In genomic region chr17:75844530-75845057, GRCh38 we compare ENCODE assay signal across 8 cellular contexts. TPM values are rescaled to one million over a fixed set of nuclear protein-coding genes. Genes with fewer than 3 reads are reported as not detected.
DNase-seq lines count a peak whose midpoint lies in the region; ATAC-seq and TF ChIP-seq lines count a peak whose summit lies in the region.

No MANE protein-coding gene starts in this region.

- ATAC-seq in GM19328 (IDR thresholded peaks at IDR 0.05; ENCODE audit: unreplicated experiment): peak; percentile 1
- ATAC-seq in naive thymus-derived CD8-positive, alpha-beta T cell: peak; percentile 1 to 14
- no peak for ATAC-seq in GM21825 (IDR thresholded peaks at IDR 0.05; ENCODE audit: unreplicated experiment)

- H3K27ac ChIP-seq in HUES64 (ENCODE audit: low read depth, low read length): peak overlapping the region; percentile 54; the same call in 1 of the 2 replicates
- peak overlapping the region; percentile 72 for H3K27ac ChIP-seq in colonic mucosa

- 59% methylated on average over 13 of the region's 14 CpGs for WGBS in HUES64

- DNase-seq in colonic mucosa (peak; percentile 85), DMS 273 (lab: John Stamatoyannopoulos, UW; ENCODE audit: unreplicated experiment) (no peak), GM13976 (ENCODE audit: low spot score) (no peak), CD1c-positive myeloid dendritic cell (ENCODE audit: extremely low spot score) (no peak)
- peak in 2 of 10 donors; percentile 11 to 23 for DNase-seq in naive thymus-derived CD8-positive, alpha-beta T cell

- H3K36me3 ChIP-seq in HUES64 (ENCODE audit: insufficient read depth, low read length) (peaks cover 31% of the 10 kb centered on the region), colonic mucosa (peaks cover 17% of the 10 kb centered on the region)

- H3K4me3 ChIP-seq in HUES64 (ENCODE audit: low read length) (no peak overlapping the region), colonic mucosa (peak overlapping the region; percentile 26)

- no peak for TF ChIP-seq CTCF in colonic mucosa (IDR thresholded peaks at IDR 0.05)
- TF ChIP-seq CTCF in GM13976 (IDR thresholded peaks at IDR 0.05; ENCODE audit: borderline replicate concordance, control extremely low read depth, extremely low read depth, insufficient read depth, missing control alignments): no peak

- no peaks in the 10 kb centered on the region for H3K9me3 Mint-ChIP-seq in naive thymus-derived CD8-positive, alpha-beta T cell

- no peaks in the 10 kb centered on the region for H3K4me1 ChIP-seq in HUES64 (ENCODE audit: insufficient read depth, low read length)
- H3K4me1 ChIP-seq in colonic mucosa: peaks cover 23% of the 10 kb centered on the region

- peak overlapping the region; percentile 37 to 98 (median 93) for H3K27ac Mint-ChIP-seq in naive thymus-derived CD8-positive, alpha-beta T cell

- in situ Hi-C loops in GM13976 (cut with MboI; ENCODE audit: low sequenced_read_pairs, unreplicated experiment): no loop called here

- H3K4me3 Mint-ChIP-seq in naive thymus-derived CD8-positive, alpha-beta T cell: peak overlapping the region in 9 of 10 donors; percentile 86 to 95 (median 94)

- no peaks in the 10 kb centered on the region for H3K27me3 ChIP-seq in HUES64 (ENCODE audit: insufficient read depth, low read length)
- no peaks in the 10 kb centered on the region for H3K27me3 ChIP-seq in colonic mucosa

- peaks cover 0 to 42% (median 7%) of the 10 kb centered on the region in 3 donors for H3K36me3 Mint-ChIP-seq in naive thymus-derived CD8-positive, alpha-beta T cell

- peaks cover 9 to 36% (median 27%) of the 10 kb centered on the region in 4 donors for H3K4me1 Mint-ChIP-seq in naive thymus-derived CD8-positive, alpha-beta T cell

- intact Hi-C loops in colonic mucosa (cut with DNase I): no loop called here

- H3K27me3 Mint-ChIP-seq in naive thymus-derived CD8-positive, alpha-beta T cell: no peaks in the 10 kb centered on the region

- H3K9ac ChIP-seq in HUES64 (ENCODE audit: low read depth, low read length) (no peak overlapping the region), colonic mucosa (ENCODE audit: low read depth in 2 of 2, low read length in 2 of 2) (peak overlapping the region; percentile 76 to 82)

- H3K9me3 ChIP-seq in HUES64 (ENCODE audit: insufficient read depth, low read depth, low read length): no peaks in the 10 kb centered on the region
- H3K9me3 ChIP-seq in colonic mucosa: no peaks in the 10 kb centered on the region

- POLR2A ChIA-PET in naive thymus-derived CD8-positive, alpha-beta T cell (lab: Charles Lee): interaction anchor here (0.5 to 8.6 kb wide), 16 partner anchors 10 to 282 kb away, joined by 3 to 122 read pairs (median 15); partner anchors contain the start of genes GALK1, TRIM65, UNK and WBP2

RNA-seq across cellular contexts. Expression of gene UNC13D, which starts 0.4 kb away (rescaled TPM):
- polyA plus RNA-seq in HUES64 (2013, experiment 1 of 2): 3.7 TPM
- 4.8 TPM for polyA plus RNA-seq in HUES64 (2013, experiment 2 of 2)
- total RNA-seq in colonic mucosa: 10 to 100 TPM; 25.9 to 35.0 TPM
- 100 to 1,000 TPM; 147 to 153 TPM for total RNA-seq in naive thymus-derived CD8-positive, alpha-beta T cell
- polyA plus RNA-seq in naive thymus-derived CD8-positive, alpha-beta T cell: 10 to 100 TPM; 50.3 to 78.0 (median 54.0) TPM

RNA-seq across cellular contexts. Expression of gene WBP2, which starts 10.5 kb away (rescaled TPM):
- 52.7 TPM for polyA plus RNA-seq in HUES64 (2013, experiment 1 of 2)
- polyA plus RNA-seq in HUES64 (2013, experiment 2 of 2): 68.0 TPM
- 100 to 1,000 TPM in 1 of 2 donors, 10 to 100 TPM in 1; 69.8 to 102 TPM for total RNA-seq in colonic mucosa
- 100 to 1,000 TPM; 152 to 156 TPM for total RNA-seq in naive thymus-derived CD8-positive, alpha-beta T cell
- 10 to 100 TPM; 58.1 to 95.1 (median 70.6) TPM for polyA plus RNA-seq in naive thymus-derived CD8-positive, alpha-beta T cell

RNA-seq across cellular contexts. Expression of gene TRIM47, which starts 33.8 kb away (rescaled TPM):
- polyA plus RNA-seq in HUES64 (2013, experiment 1 of 2): 2.8 TPM
- polyA plus RNA-seq in HUES64 (2013, experiment 2 of 2): 4.8 TPM
- 10 to 100 TPM; 33.7 to 71.5 TPM for total RNA-seq in colonic mucosa
- total RNA-seq in naive thymus-derived CD8-positive, alpha-beta T cell: 1 to 10 TPM; 9.7 to 9.9 TPM
- 1 to 10 TPM; 1.9 to 8.5 (median 4.2) TPM for polyA plus RNA-seq in naive thymus-derived CD8-positive, alpha-beta T cell

RNA-seq across cellular contexts. Expression of gene TRIM65, which starts 52.2 kb away (rescaled TPM):
- 21.4 TPM for polyA plus RNA-seq in HUES64 (2013, experiment 1 of 2)
- polyA plus RNA-seq in HUES64 (2013, experiment 2 of 2): 21.0 TPM
- total RNA-seq in colonic mucosa: 10 to 100 TPM; 14.5 to 26.0 TPM
- 10 to 100 TPM; 34.5 to 40.9 TPM for total RNA-seq in naive thymus-derived CD8-positive, alpha-beta T cell
- polyA plus RNA-seq in naive thymus-derived CD8-positive, alpha-beta T cell: 10 to 100 TPM; 13.4 to 31.8 (median 18.9) TPM

RNA-seq across cellular contexts. Expression of gene UNK, which starts 60.0 kb away (rescaled TPM):
- polyA plus RNA-seq in HUES64 (2013, experiment 1 of 2): 28.9 TPM
- 35.5 TPM for polyA plus RNA-seq in HUES64 (2013, experiment 2 of 2)
- total RNA-seq in colonic mucosa: 10 to 100 TPM; 18.4 to 26.0 TPM
- total RNA-seq in naive thymus-derived CD8-positive, alpha-beta T cell: 10 to 100 TPM; 55.6 to 57.7 TPM
- polyA plus RNA-seq in naive thymus-derived CD8-positive, alpha-beta T cell: 10 to 100 TPM; 24.4 to 26.9 (median 26.2) TPM

Comparison
In these comparisons a context has a peak if more than half of its experiments do, and no peak if none do; other contexts are left out.
1. RNA of gene UNC13D, which starts 0.4 kb away (total RNA-seq): 147 to 153 TPM in naive thymus-derived CD8-positive, alpha-beta T cell; 25.9 to 35.0 TPM in colonic mucosa; every median in the first group is over 4 times any median in the second.